In genomic region chr18:34320267-34320666, GRCh38 we compare ENCODE assay signal across 33 cellular contexts.
"Had no signal": no experiment of that assay in that cellular context is flagged by ENCODE, and none has a peak within 500 bp of the region (broad histone marks: within the 10 kb centered on the region; RNA-seq: fewer than 3 reads in every experiment).

No MANE protein-coding gene starts in this region.

- DNase-seq: Karpas-422, Kasumi-1, KG1, MG63, MM.1S, MV-4-11, NCI-H1048, NCI-H1092, NCI-H1092 treated with DMSO at 0.1 percent for 48 hours, NCI-H1105, NCI-H1105 treated with DMSO at 0.1 percent for 48 hours, NCI-H1417 treated with DMSO at 0.1 percent for 48 hours, NCI-H1436, NCI-H1436 treated with DMSO at 0.1 percent for 48 hours, NCI-H146, NCI-H1694, NCI-H1694 treated with DMSO at 0.1 percent for 48 hours, NCI-H187, NCI-H187 treated with DMSO at 0.1 percent for 48 hours, NCI-H1930, NCI-H2029, NCI-H2029 treated with DMSO at 0.1 percent for 48 hours, NCI-H2081, NCI-H2081 treated with DMSO at 0.1 percent for 48 hours, NCI-H2107, NCI-H2171, NCI-H2171 treated with DMSO at 0.1 percent for 48 hours, NCI-H2227 treated with DMSO at 0.1 percent for 48 hours, NCI-H226, NCI-H345, NCI-H446, NCI-H446 treated with DMSO at 0.1 percent for 48 hours had no signal

- H3K9ac ChIP-seq: KMS-11 had no signal

- H3K27me3 ChIP-seq: MG63 had no signal

- H3K4me3 ChIP-seq: MG63 had no signal

- H3K36me3 ChIP-seq: MG63 had no signal

- H3K4me2 ChIP-seq: KMS-11 had no signal

- H3K9me3 ChIP-seq: MG63 had no signal

- H3K27ac ChIP-seq: KMS-11 had no signal
